Comparison of ENCODE assay signal across 4 cellular contexts in genomic region chr17:59767176-59767575, GRCh38.
TF ChIP-seq lines count a peak whose summit lies in the region.

No MANE protein-coding gene starts in this region.

TF ChIP-seq in SK-N-SH, 30 proteins besides CTCF, POLR2A, EP300 and RAD21:
- TF ChIP-seq REST (IDR thresholded peaks at IDR 0.05; ENCODE audit: low read depth, low read length) (no peak), PBX3 (IDR thresholded peaks at IDR 0.05) (peak; percentile 7; the same call in 1 of the 2 replicates)

TF ChIP-seq in SK-N-SH treated with all-trans-retinoic acid at 6 μM for 48 hours, 23 proteins besides CTCF, POLR2A, EP300 and RAD21 (continues in another document):
- TF ChIP-seq ISL1 (CRISPR knock-in tag; IDR thresholded peaks at IDR 0.05) (no peak), RARB (CRISPR knock-in tag; IDR thresholded peaks at IDR 0.05) (no peak), TOX (CRISPR knock-in tag; IDR thresholded peaks at IDR 0.05; ENCODE audit: borderline replicate concordance) (no peak), CREB5 (CRISPR knock-in tag; IDR thresholded peaks at IDR 0.05; ENCODE audit: low read depth) (no peak), ZNF8 (CRISPR knock-in tag; IDR thresholded peaks at IDR 0.05) (no peak), ZC3H10 (CRISPR knock-in tag; IDR thresholded peaks at IDR 0.05) (no peak), TCF4 (CRISPR knock-in tag; IDR thresholded peaks at IDR 0.05; ENCODE audit: borderline replicate concordance) (no peak), ZFP30 (CRISPR knock-in tag; IDR thresholded peaks at IDR 0.05) (no peak), POU6F1 (CRISPR knock-in tag; IDR thresholded peaks at IDR 0.05; ENCODE audit: borderline replicate concordance, low read depth) (no peak), BACH2 (CRISPR knock-in tag; IDR thresholded peaks at IDR 0.05; ENCODE audit: borderline replicate concordance) (no peak), TSHZ2 (CRISPR knock-in tag; IDR thresholded peaks at IDR 0.05) (no peak), ZNF565 (CRISPR knock-in tag; conservative IDR thresholded peaks at IDR 0.05; ENCODE audit: low read depth) (no peak)

TF ChIP-seq in HCT116, 20 proteins besides CTCF, POLR2A, EP300 and RAD21:
- TF ChIP-seq EZH2phosphoT487 (IDR thresholded peaks at IDR 0.05; ENCODE audit: borderline replicate concordance) (no peak), ZNF274 (IDR thresholded peaks at IDR 0.05; ENCODE audit: low read depth, low read length) (no peak), SP1 (IDR thresholded peaks at IDR 0.05; ENCODE audit: low read depth) (no peak), CBX3 (IDR thresholded peaks at IDR 0.05; ENCODE audit: low read depth) (no peak), FOSL1 (IDR thresholded peaks at IDR 0.05; ENCODE audit: low read depth) (no peak), JUND (IDR thresholded peaks at IDR 0.05) (no peak), MAX (IDR thresholded peaks at IDR 0.05) (no peak), SIN3A (IDR thresholded peaks at IDR 0.05; ENCODE audit: low read depth) (no peak), ZBTB33 (IDR thresholded peaks at IDR 0.05; ENCODE audit: extremely low read depth, insufficient replicate concordance, low read length) (no peak), ELF1 (IDR thresholded peaks at IDR 0.05; ENCODE audit: borderline replicate concordance, low read depth) (no peak), CEBPB (IDR thresholded peaks at IDR 0.05; ENCODE audit: low read depth) (no peak), POLR2AphosphoS5 (IDR thresholded peaks at IDR 0.05; ENCODE audit: low read depth, low read length) (no peak), SRF (IDR thresholded peaks at IDR 0.05; ENCODE audit: low read depth) (no peak), YY1 (IDR thresholded peaks at IDR 0.05; ENCODE audit: extremely low read depth, insufficient replicate concordance, low read depth, low read length) (no peak), TCF7L2 (IDR thresholded peaks at IDR 0.05; ENCODE audit: borderline replicate concordance, extremely low read depth, insufficient read depth, insufficient read length) (no peak), ZFX (IDR thresholded peaks at IDR 0.05) (no peak), REST (IDR thresholded peaks at IDR 0.05; ENCODE audit: low read depth) (no peak), EZH2 (IDR thresholded peaks at IDR 0.05) (no peak)

TF ChIP-seq in endothelial cell of umbilical vein, 7 proteins besides CTCF, POLR2A, EP300 and RAD21:
- TF ChIP-seq JUN (IDR thresholded peaks at IDR 0.05; ENCODE audit: borderline replicate concordance, insufficient read depth, insufficient read length, low read depth): peak; percentile 88
- no peak for TF ChIP-seq MAX (IDR thresholded peaks at IDR 0.05; ENCODE audit: insufficient read depth, insufficient read length)
- peak; percentile 74 for TF ChIP-seq FOS (IDR thresholded peaks at IDR 0.05; ENCODE audit: borderline replicate concordance, insufficient read depth, low read length)
